Comparison of ENCODE assay signal across 34 cellular contexts in genomic region chr15:30917675-30918074, GRCh38. TPM values are rescaled to one million over a fixed set of nuclear protein-coding genes. Genes with fewer than 3 reads are reported as not detected.
DNase-seq lines count a peak whose midpoint lies in the region; ATAC-seq, FAIRE-seq and TF ChIP-seq lines count a peak whose summit lies in the region.
"Had no signal": no experiment of that assay in that cellular context is flagged by ENCODE, and none has a peak within 500 bp of the region (broad histone marks: within the 10 kb centered on the region; RNA-seq: fewer than 3 reads in every experiment).

No MANE protein-coding gene starts in this region.

- no peak overlapping the region for H3K27ac ChIP-seq in A549
- peak overlapping the region; percentile 55 for H3K27ac ChIP-seq in OCI-LY1 (ENCODE audit: low read depth, low read length, poor library complexity, severe bottlenecking)
- no peak overlapping the region for H3K27ac ChIP-seq in SK-N-SH (ENCODE audit: low read depth in 2 of 2, low read length in 1 of 2)
- H3K27ac ChIP-seq: 22Rv1; BLaER1; BLaER1 treated with 17β-estradiol and CSF1 and Interleukin-3, amounts not matched to agents 10 nM and 100 nM; C4-2B had no signal

- H2AFZ ChIP-seq in OCI-LY1 (ENCODE audit: low read length) (no peak overlapping the region), SK-N-SH (ENCODE audit: low read depth) (no peak overlapping the region)

- WGBS in A549 (ENCODE audit: missing lambda C conversion rate), result 93% methylated on average over 1 of the region's 1 CpG
- WGBS in SK-N-SH (ENCODE audit: low lambda C conversion rate), result 68% methylated on average over 1 of the region's 1 CpG

- H4K20me1 ChIP-seq in OCI-LY1 (ENCODE audit: insufficient read depth, low read length) (no peaks in the 10 kb centered on the region), SK-N-SH (ENCODE audit: insufficient read depth) (no peaks in the 10 kb centered on the region)
- H4K20me1 ChIP-seq: BLaER1; BLaER1 treated with 17β-estradiol and CSF1 and Interleukin-3, amounts not matched to agents 10 nM and 100 nM had no signal

- ATAC-seq in A549, result no peak
- ATAC-seq in SK-N-SH treated with all-trans-retinoic acid at 6 μM for 48 hours, result no peak
- ATAC-seq: CD8-positive, alpha-beta T cell had no signal

- FAIRE-seq in A549 (lab: Jason Lieb, UNC) (peak; percentile 7), urothelium cell line (lab: Jason Lieb, UNC) (no peak)
- FAIRE-seq: A204.1, D721Med had no signal

- H3K36me3 ChIP-seq in OCI-LY1 (ENCODE audit: insufficient read depth, low read length), result peaks cover 55% of the 10 kb centered on the region
- peaks cover 55% of the 10 kb centered on the region in 2 experiments for H3K36me3 ChIP-seq in SK-N-SH (replicated peaks in 1 of 2; ENCODE audit: control insufficient read depth in 1 of 2, insufficient read depth in 2 of 2, low read length in 1 of 2)

- TF ChIP-seq RAD21 in A549 (conservative IDR thresholded peaks at IDR 0.05 in 1 of 2, IDR thresholded peaks at IDR 0.05 in 1 of 2) (no peak), SK-N-SH (IDR thresholded peaks at IDR 0.05; ENCODE audit: low read length) (no peak)

- TF ChIP-seq EP300 in A549 (IDR thresholded peaks at IDR 0.05), result no peak
- peak in 1 of 2 experiments; percentile 55; a peak in 1 of 4 replicates for TF ChIP-seq EP300 in SK-N-SH (IDR thresholded peaks at IDR 0.05; ENCODE audit: borderline replicate concordance in 1 of 2, low read depth in 1 of 2, low read length in 1 of 2)

- DNase-seq in A549 (ENCODE audit: low read depth in 1 of 2, low spot score in 1 of 2), result no peak
- DNase-seq in SK-N-SH, result no peak
- DNase-seq in activated CD4-positive, alpha-beta T cell treated with anti-CD3 and anti-CD28 coated beads for 48 hours, result no peak
- no peak for DNase-seq in urothelium cell line (ENCODE audit: low spot score)
- DNase-seq in NCI-H187 (lab: John Stamatoyannopoulos, UW), result no peak
- no peak for DNase-seq in kidney glomerular epithelial cell (lab: John Stamatoyannopoulos, UW)
- DNase-seq: 8988T; ACHN; AML-193; BE2C; C1 segment of cervical spinal cord; Caco-2; Calu3; CD4-positive, alpha-beta memory T cell; CD4-positive, alpha-beta T cell; CD4-positive, CD25-positive, alpha-beta regulatory T cell; CD8-positive, alpha-beta memory T cell; CD8-positive, alpha-beta T cell; COR-L47; DMS 273 treated with DMSO at 0.1 percent for 48 hours; DMS153; DMS53; DMS79; DMS79 treated with DMSO at 0.1 percent for 48 hours; DND-41; EL had no signal

- CTCF ChIA-PET in A549 (lab: Yijun Ruan, JAX), result interaction anchor here (1.7 to 3.8 kb wide), 3 partner anchors 10 to 211 kb away, joined by 4 to 15 read pairs (median 5); partner anchors contain the start of gene FAN1
- CTCF ChIA-PET in SK-N-SH (lab: Yijun Ruan, JAX), result interaction anchor here (1.1 to 1.5 kb wide), 5 partner anchors 15 to 571 kb away, joined by 3 to 6 read pairs (median 4); no protein-coding TSS in a partner anchor

- H3F3A ChIP-seq in OCI-LY1 (ENCODE audit: insufficient read depth, low read length), result no peaks in the 10 kb centered on the region
- H3F3A ChIP-seq in SK-N-SH (replicated peaks; ENCODE audit: insufficient read depth), result no peaks in the 10 kb centered on the region

- H3K79me2 ChIP-seq in OCI-LY1 (ENCODE audit: insufficient read depth, low read length) (no peaks in the 10 kb centered on the region), SK-N-SH (ENCODE audit: insufficient read depth) (no peaks in the 10 kb centered on the region)

- no peak for TF ChIP-seq POLR2A in A549 (IDR thresholded peaks at IDR 0.05; ENCODE audit: low read length)

- POLR2A ChIA-PET in A549 (lab: Yijun Ruan, JAX) (no interaction called here), SK-N-SH (lab: Yijun Ruan, JAX) (no interaction called here)

- no peak overlapping the region for H3K4me3 ChIP-seq in A549
- no peak overlapping the region for H3K4me3 ChIP-seq in OCI-LY1 (ENCODE audit: low read depth, low read length, poor library complexity, severe bottlenecking)
- H3K4me3 ChIP-seq in SK-N-SH (ENCODE audit: low read depth in 2 of 2, low read length in 1 of 2), result no peak overlapping the region
- H3K4me3 ChIP-seq: BLaER1; BLaER1 treated with 17β-estradiol and CSF1 and Interleukin-3, amounts not matched to agents 10 nM and 100 nM had no signal

- no peak overlapping the region for H3K9ac ChIP-seq in OCI-LY1 (ENCODE audit: low read length)
- no peak overlapping the region for H3K9ac ChIP-seq in SK-N-SH
- H3K9ac ChIP-seq: BLaER1; BLaER1 treated with 17β-estradiol and CSF1 and Interleukin-3, amounts not matched to agents 10 nM and 100 nM had no signal

- H3K4me2 ChIP-seq in A549 (no peak overlapping the region), OCI-LY1 (ENCODE audit: low read length) (no peak overlapping the region), SK-N-SH (no peak overlapping the region)
- H3K4me2 ChIP-seq: BLaER1; BLaER1 treated with 17β-estradiol and CSF1 and Interleukin-3, amounts not matched to agents 10 nM and 100 nM had no signal

- TF ChIP-seq CTCF in A549 (IDR thresholded peaks at IDR 0.05) (no peak), OCI-LY1 (IDR thresholded peaks at IDR 0.05; ENCODE audit: low read length) (no peak), SK-N-SH (IDR thresholded peaks at IDR 0.05) (no peak)

- no peaks in the 10 kb centered on the region for H3K9me2 ChIP-seq in OCI-LY1 (ENCODE audit: low read depth, low read length)
- no peaks in the 10 kb centered on the region for H3K9me2 ChIP-seq in SK-N-SH

- no peaks in the 10 kb centered on the region for H3K4me1 ChIP-seq in A549
- peaks cover 48% of the 10 kb centered on the region for H3K4me1 ChIP-seq in OCI-LY1 (ENCODE audit: insufficient read depth, low read length, severe bottlenecking)
- peaks cover 0 to 29% of the 10 kb centered on the region in 2 experiments; a peak in 2 of 4 replicates for H3K4me1 ChIP-seq in SK-N-SH (ENCODE audit: control insufficient read depth in 1 of 2, insufficient read depth in 2 of 2, low read depth in 1 of 2, low read length in 1 of 2)
- H3K4me1 ChIP-seq: Caco-2 had no signal

- H3K9me3 ChIP-seq in A549, result no peaks in the 10 kb centered on the region
- H3K9me3 ChIP-seq in OCI-LY1 (ENCODE audit: low read length), result no peaks in the 10 kb centered on the region
- no peaks in the 10 kb centered on the region for H3K9me3 ChIP-seq in SK-N-SH
- H3K9me3 ChIP-seq: BE2C; BLaER1; BLaER1 treated with 17β-estradiol and CSF1 and Interleukin-3, amounts not matched to agents 10 nM and 100 nM; Caco-2 had no signal

- H3K27me3 ChIP-seq in OCI-LY1 (ENCODE audit: insufficient read depth, low read length), result no peaks in the 10 kb centered on the region
- H3K27me3 ChIP-seq in SK-N-SH (ENCODE audit: insufficient read depth), result no peaks in the 10 kb centered on the region
- H3K27me3 ChIP-seq: BE2C; BLaER1; BLaER1 treated with 17β-estradiol and CSF1 and Interleukin-3, amounts not matched to agents 10 nM and 100 nM had no signal

TF ChIP-seq in A549, 52 proteins besides CTCF, POLR2A, EP300 and RAD21:
- no peak for TF ChIP-seq ZSCAN20 (CRISPR knock-in tag; IDR thresholded peaks at IDR 0.05)

TF ChIP-seq in SK-N-SH, 30 proteins besides CTCF, POLR2A, EP300 and RAD21 (continues in another document):
- no peak for TF ChIP-seq YY1 (IDR thresholded peaks at IDR 0.05; ENCODE audit: low read depth)
- TF ChIP-seq RFX5 (IDR thresholded peaks at IDR 0.05; ENCODE audit: low read length), result no peak
- TF ChIP-seq GABPA (IDR thresholded peaks at IDR 0.05; ENCODE audit: low read depth), result no peak
- peak; percentile 72 for TF ChIP-seq GATA2 (CRISPR knock-in tag; IDR thresholded peaks at IDR 0.05)
- TF ChIP-seq TAF1 (IDR thresholded peaks at IDR 0.05; ENCODE audit: borderline replicate concordance, low read depth, low read length), result no peak
- no peak for TF ChIP-seq SIN3A (IDR thresholded peaks at IDR 0.05; ENCODE audit: borderline replicate concordance, low read depth, low read length)
- TF ChIP-seq RCOR1 (IDR thresholded peaks at IDR 0.05; ENCODE audit: low read length), result peak; percentile 10; the same call in 1 of the 2 replicates
- TF ChIP-seq USF2 (IDR thresholded peaks at IDR 0.05; ENCODE audit: borderline replicate concordance, low read depth, low read length), result no peak
- no peak for TF ChIP-seq MEF2A (IDR thresholded peaks at IDR 0.05; ENCODE audit: borderline replicate concordance, low read depth)

TF ChIP-seq in SK-N-SH treated with all-trans-retinoic acid at 6 μM for 48 hours, 23 proteins besides CTCF, POLR2A, EP300 and RAD21:
- no peak for TF ChIP-seq TCF4 (CRISPR knock-in tag; IDR thresholded peaks at IDR 0.05; ENCODE audit: borderline replicate concordance)
- TF ChIP-seq PPARA (CRISPR knock-in tag; IDR thresholded peaks at IDR 0.05; ENCODE audit: borderline replicate concordance), result no peak
- TF ChIP-seq ISL1 (CRISPR knock-in tag; IDR thresholded peaks at IDR 0.05), result peak; percentile 52; the same call in 1 of the 2 replicates
- TF ChIP-seq, protein P1, sequence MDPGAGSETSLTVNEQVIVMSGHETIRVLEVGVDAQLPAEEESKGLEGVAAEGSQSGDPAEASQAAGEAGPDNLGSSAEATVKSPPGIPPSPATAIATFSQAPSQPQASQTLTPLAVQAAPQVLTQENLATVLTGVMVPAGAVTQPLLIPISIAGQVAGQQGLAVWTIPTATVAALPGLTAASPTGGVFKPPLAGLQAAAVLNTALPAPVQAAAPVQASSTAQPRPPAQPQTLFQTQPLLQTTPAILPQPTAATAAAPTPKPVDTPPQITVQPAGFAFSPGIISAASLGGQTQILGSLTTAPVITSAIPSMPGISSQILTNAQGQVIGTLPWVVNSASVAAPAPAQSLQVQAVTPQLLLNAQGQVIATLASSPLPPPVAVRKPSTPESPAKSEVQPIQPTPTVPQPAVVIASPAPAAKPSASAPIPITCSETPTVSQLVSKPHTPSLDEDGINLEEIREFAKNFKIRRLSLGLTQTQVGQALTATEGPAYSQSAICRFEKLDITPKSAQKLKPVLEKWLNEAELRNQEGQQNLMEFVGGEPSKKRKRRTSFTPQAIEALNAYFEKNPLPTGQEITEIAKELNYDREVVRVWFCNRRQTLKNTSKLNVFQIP (CRISPR knock-in tag; IDR thresholded peaks at IDR 0.05; ENCODE audit: borderline replicate concordance, low read depth), result no peak
- no peak for TF ChIP-seq ZC3H10 (CRISPR knock-in tag; IDR thresholded peaks at IDR 0.05)
- no peak for TF ChIP-seq BACH2 (CRISPR knock-in tag; IDR thresholded peaks at IDR 0.05; ENCODE audit: borderline replicate concordance)
- no peak for TF ChIP-seq OSR1 (CRISPR knock-in tag; IDR thresholded peaks at IDR 0.05)
- TF ChIP-seq ARNTL (CRISPR knock-in tag; IDR thresholded peaks at IDR 0.05; ENCODE audit: borderline replicate concordance, low read depth), result no peak
- TF ChIP-seq GLIS3 (CRISPR knock-in tag; IDR thresholded peaks at IDR 0.05), result no peak

RNA-seq across cellular contexts. Expression of gene FAN1, which starts 14.0 kb away (rescaled TPM):
- 22.1 and 22.2 TPM in 2 replicates for polyA plus RNA-seq in A549 (2011; rRNA removed)
- 5.2 and 6.2 TPM in 2 replicates for polyA plus RNA-seq in A549 (2012; cell fraction: cytosol; rRNA removed)
- polyA plus RNA-seq in A549 (2012; cell fraction: nucleus; rRNA removed), result 15.7 and 20.4 TPM in 2 replicates
- polyA plus RNA-seq in A549 (2017; fragmentation: RNase III; extraction: RNeasy Plus Mini Kit Qiagen cat#74134 plus additional on column Dnase treatment), result 17.4 to 18.2 TPM (median 17.4 TPM) in 3 replicates
- 8.1 and 11.1 TPM in 2 replicates for polyA minus RNA-seq in A549 (2011; rRNA and poly(A)+ RNA removed)
- 5.7 and 9.7 TPM in 2 replicates for polyA plus RNA-seq in SK-N-SH (2012; rRNA removed)
- polyA plus RNA-seq in SK-N-SH (2012; cell fraction: cytosol; rRNA removed), result 5.7 TPM in 2 replicates
- polyA plus RNA-seq in SK-N-SH (2012; cell fraction: nucleus; rRNA removed), result 16.7 and 24.3 TPM in 2 replicates

Comparison
In these comparisons a context has a peak if more than half of its experiments do, and no peak if none do; other contexts are left out.
1. Of the 12 proteins assayed by ChIP-seq in both A549 and SK-N-SH: peak only in A549: none; only in SK-N-SH: RCOR1; in both: none; in neither: 10; mixed calls (peak in some experiments, not most) for 1.